In genomic region chr11:94831529-94831928, GRCh38 we compare ENCODE assay signal across 19 cellular contexts.
DNase-seq lines count a peak whose midpoint lies in the region; ATAC-seq and TF ChIP-seq lines count a peak whose summit lies in the region.
"Had no signal": no experiment of that assay in that cellular context is flagged by ENCODE, and none has a peak within 500 bp of the region (broad histone marks: within the 10 kb centered on the region; RNA-seq: fewer than 3 reads in every experiment).

No MANE protein-coding gene starts in this region.

- no peak for ATAC-seq in activated CD4-positive, CD25-positive, alpha-beta regulatory T cell treated with anti-CD3 and anti-CD28 coated beads, Interleukin-2, amount 50 U/mL, for 24 hours

- TF ChIP-seq POLR2A in testis (IDR thresholded peaks at IDR 0.05) (no peak), spleen (IDR thresholded peaks at IDR 0.05) (no peak)

- DNase-seq in DMS53 (lab: John Stamatoyannopoulos, UW) (peak; percentile 43), DMS53 treated with DMSO at 0.1 percent for 48 hours (lab: John Stamatoyannopoulos, UW; ENCODE audit: unreplicated experiment) (no peak), epithelial cell of prostate (ENCODE audit: low read depth, low spot score) (no peak), left ventricle myocardium inferior (no peak), testis (no peak), spleen (no peak)
- DNase-seq: DMS 273 treated with DMSO at 0.1 percent for 48 hours, GF-D8, KG1, NCI-H1105 treated with DMSO at 0.1 percent for 48 hours, NCI-H1694 treated with DMSO at 0.1 percent for 48 hours, NCI-H510A, NCI-H82, SHP77 had no signal

- intact Hi-C loops in left ventricle myocardium inferior (cut with micrococcal nuclease), result no loop called here
- intact Hi-C loops in testis (cut with DNase I; ENCODE audit: low total_unique reads), result no loop called here
- intact Hi-C loops in spleen (cut with DNase I; ENCODE audit: low total_unique reads), result no loop called here

- H3K4me3 ChIP-seq in left ventricle myocardium inferior (no peak overlapping the region), testis (no peak overlapping the region), spleen (no peak overlapping the region)
- H3K4me3 ChIP-seq: HAP-1, SK-N-MC had no signal

- H3K9me3 ChIP-seq in left ventricle myocardium inferior (replicated peaks), result no peaks in the 10 kb centered on the region
- H3K9me3 ChIP-seq in testis, result no peaks in the 10 kb centered on the region
- H3K9me3 ChIP-seq in spleen, result no peaks in the 10 kb centered on the region
- H3K9me3 ChIP-seq: HAP-1 had no signal

- TF ChIP-seq CTCF in nephron (IDR thresholded peaks at IDR 0.05; ENCODE audit: unreplicated experiment in 3 of 3) (no peak), left ventricle myocardium inferior (IDR thresholded peaks at IDR 0.05; ENCODE audit: borderline replicate concordance) (no peak), testis (IDR thresholded peaks at IDR 0.05) (no peak), spleen (IDR thresholded peaks at IDR 0.05 in 8 of 11, conservative IDR thresholded peaks at IDR 0.05 in 3 of 11) (no peak)

- H3K27me3 Mint-ChIP-seq in nephron (ENCODE audit: low read depth), result no peaks in the 10 kb centered on the region

- 73 to 82% methylated on average over 3 of the region's 3 CpGs for WGBS in testis, 2 donors
- 69 to 89% (median 75%) methylated on average over 3 of the region's 3 CpGs for WGBS in spleen, 5 donors

- H3K36me3 ChIP-seq in left ventricle myocardium inferior (peaks cover 80% of the 10 kb centered on the region), testis (ENCODE audit: low read depth, missing control alignments) (no peaks in the 10 kb centered on the region), spleen (peaks cover 0 to 79% (median 11%) of the 10 kb centered on the region in 6 donors)

- H3K4me1 ChIP-seq in left ventricle myocardium inferior (peaks cover 20% of the 10 kb centered on the region), testis (no peaks in the 10 kb centered on the region), spleen (no peaks in the 10 kb centered on the region)

- no peaks in the 10 kb centered on the region for H3K27me3 ChIP-seq in left ventricle myocardium inferior (ENCODE audit: low read depth)
- H3K27me3 ChIP-seq in testis, result no peaks in the 10 kb centered on the region
- H3K27me3 ChIP-seq in spleen (replicated peaks in 1 of 7), result no peaks in the 10 kb centered on the region

- H3K27ac Mint-ChIP-seq in nephron, result peak overlapping the region in 2 of 3 experiments; percentile 19 to 38
- H3K27ac Mint-ChIP-seq: CD14-positive monocyte had no signal

- no peak overlapping the region for H3K4me3 Mint-ChIP-seq in nephron
- H3K4me3 Mint-ChIP-seq: CD14-positive monocyte had no signal

- H3K27ac ChIP-seq in epithelial cell of prostate, result peak overlapping the region; percentile 14
- H3K27ac ChIP-seq in left ventricle myocardium inferior (replicated peaks), result no peak overlapping the region
- no peak overlapping the region for H3K27ac ChIP-seq in testis
- no peak overlapping the region for H3K27ac ChIP-seq in spleen
- H3K27ac ChIP-seq: SK-N-MC had no signal

- H3K9me3 Mint-ChIP-seq in nephron, result no peaks in the 10 kb centered on the region
- H3K9me3 Mint-ChIP-seq: CD14-positive monocyte had no signal

- peaks cover 66% of the 10 kb centered on the region for H3K36me3 Mint-ChIP-seq in nephron (ENCODE audit: low read depth)

- H3K4me1 Mint-ChIP-seq in nephron, result peaks cover 10% of the 10 kb centered on the region
- H3K4me1 Mint-ChIP-seq: CD14-positive monocyte had no signal
